In genomic region chr12:110858848-110859247, GRCh38 we compare ENCODE assay signal across 31 cellular contexts. TPM values are rescaled to one million over a fixed set of nuclear protein-coding genes. Genes with fewer than 3 reads are reported as not detected.
DNase-seq lines count a peak whose midpoint lies in the region; ATAC-seq, FAIRE-seq and TF ChIP-seq lines count a peak whose summit lies in the region.
"Had no signal": no experiment of that assay in that cellular context is flagged by ENCODE, and none has a peak within 500 bp of the region (broad histone marks: within the 10 kb centered on the region; RNA-seq: fewer than 3 reads in every experiment).

No MANE protein-coding gene starts in this region.

- H3K56ac ChIP-seq in H1 (replicated peaks; ENCODE audit: insufficient read length, low read depth, low read length): no peak overlapping the region

- H2AK5ac ChIP-seq in H1 (ENCODE audit: low read depth, low read length): no peak overlapping the region

- no peaks in the 10 kb centered on the region for H3K79me2 ChIP-seq in GM23248 (ENCODE audit: insufficient read depth)
- no peaks in the 10 kb centered on the region for H3K79me2 ChIP-seq in OCI-LY3 (ENCODE audit: low read length)
- H3K79me2 ChIP-seq in H1 (ENCODE audit: control insufficient read depth in 1 of 2, insufficient read depth in 2 of 2, low read length in 2 of 2): no peaks in the 10 kb centered on the region

- no peaks in the 10 kb centered on the region for H3K79me1 ChIP-seq in H1 (ENCODE audit: low read depth, low read length)

- no peak overlapping the region for H3K9ac ChIP-seq in GM23248
- no peak overlapping the region for H3K9ac ChIP-seq in OCI-LY3 (ENCODE audit: low read length)
- no peak overlapping the region for H3K9ac ChIP-seq in H1 (replicated peaks in 1 of 4; ENCODE audit: extremely low read depth in 1 of 4, low read depth in 3 of 4, low read length in 3 of 4)
- H3K9ac ChIP-seq: BLaER1 had no signal

- H3K27me3 ChIP-seq in GM23248 (replicated peaks; ENCODE audit: insufficient read depth): 0 out of 2 replicates have a peak, but pooled peaks cover 3% of the 10 kb centered on the region
- no peaks in the 10 kb centered on the region for H3K27me3 ChIP-seq in OCI-LY3 (ENCODE audit: low read depth, low read length)
- H3K27me3 ChIP-seq in H1 (replicated peaks in 1 of 4; ENCODE audit: control insufficient read depth in 3 of 4, extremely low read depth in 1 of 4, insufficient read depth in 3 of 4, low read length in 3 of 4): no peaks in the 10 kb centered on the region; a peak in 1 of 7 replicates
- no peaks in the 10 kb centered on the region for H3K27me3 ChIP-seq in HAP-1 (ENCODE audit: low read depth)
- H3K27me3 ChIP-seq: BLaER1, breast epithelium, sigmoid colon, upper lobe of left lung had no signal

- no peak overlapping the region for H2BK15ac ChIP-seq in H1 (ENCODE audit: low read length)

- in situ Hi-C loops in GM23248 (cut with MboI) (no loop called here), HAP-1 (cut with MboI; ENCODE audit: low sequenced_read_pairs) (no loop called here)

- no peak overlapping the region for H4K91ac ChIP-seq in H1 (replicated peaks; ENCODE audit: insufficient read length, low read length)

- no peak overlapping the region for H3K27ac ChIP-seq in GM23248
- H3K27ac ChIP-seq in OCI-LY3 (ENCODE audit: low read length): no peak overlapping the region
- H3K27ac ChIP-seq in H1 (ENCODE audit: low read depth, low read length): no peak overlapping the region
- H3K27ac ChIP-seq: BLaER1, breast epithelium, epithelial cell of prostate, sigmoid colon, upper lobe of left lung had no signal

- ATAC-seq in natural killer cell: no peak
- no peak for ATAC-seq in mucosa of descending colon
- ATAC-seq: activated CD8-positive, alpha-beta memory T cell treated with anti-CD3 and anti-CD28 coated beads, Interleukin-2, amount 10 ng/mL, durations not matched to agents 7 days and 5 days; PC-3; stimulated activated naive B cell treated with anti-CD40 and anti-IgM and Interleukin-4, amounts not matched to agents 10 μg/mL and 1 μg/mL and 100 μg/mL, for 72 hours had no signal

- H3K9me3 ChIP-seq in GM23248 (ENCODE audit: low read depth): no peaks in the 10 kb centered on the region
- H3K9me3 ChIP-seq in OCI-LY3 (ENCODE audit: insufficient read depth, low read length): no peaks in the 10 kb centered on the region
- no peaks in the 10 kb centered on the region for H3K9me3 ChIP-seq in H1 (ENCODE audit: insufficient read depth in 2 of 2, low read depth in 1 of 2, low read length in 1 of 2)
- no peaks in the 10 kb centered on the region for H3K9me3 ChIP-seq in mucosa of descending colon
- H3K9me3 ChIP-seq in HAP-1: no peaks in the 10 kb centered on the region
- H3K9me3 ChIP-seq: BLaER1, breast epithelium, sigmoid colon, upper lobe of left lung had no signal

- no peaks in the 10 kb centered on the region for H4K20me1 ChIP-seq in GM23248 (ENCODE audit: insufficient read depth)
- no peaks in the 10 kb centered on the region for H4K20me1 ChIP-seq in OCI-LY3 (ENCODE audit: insufficient read depth, low read length)
- no peaks in the 10 kb centered on the region for H4K20me1 ChIP-seq in H1 (replicated peaks in 1 of 2; ENCODE audit: control insufficient read depth in 1 of 2, insufficient read depth in 2 of 2, low read length in 2 of 2)
- H4K20me1 ChIP-seq: BLaER1 had no signal

- POLR2A ChIA-PET in H1 (lab: Charles Lee; ENCODE audit: partially characterized antibody): no interaction called here

- CTCF ChIA-PET in H1 (lab: Charles Lee; ENCODE audit: partially characterized antibody): interaction anchor here (0.7 to 2.1 kb wide), 3 partner anchors 29 to 195 kb away, joined by 4 to 6 read pairs (median 5); no protein-coding TSS in a partner anchor

- no peak overlapping the region for H2BK20ac ChIP-seq in H1 (ENCODE audit: low read length)

- H3K36me3 Mint-ChIP-seq in natural killer cell: no peaks in the 10 kb centered on the region
- H3K36me3 Mint-ChIP-seq: activated CD8-positive, alpha-beta memory T cell treated with anti-CD3 and anti-CD28 coated beads, Interleukin-2, amount 10 ng/mL, durations not matched to agents 7 days and 5 days; IgD-negative memory B cell; stimulated activated naive B cell treated with anti-CD40 and anti-IgM and Interleukin-4, amounts not matched to agents 10 μg/mL and 1 μg/mL and 100 μg/mL, for 72 hours had no signal

- 0 out of 2 replicates have a peak, but pooled peaks have one; percentile 5 for TF ChIP-seq CTCF in OCI-LY3 (IDR thresholded peaks at IDR 0.05; ENCODE audit: low read depth, low read length)
- peak; percentile 7 to 32 (median 28); a peak in 3 of 4 replicates for TF ChIP-seq CTCF in H1 (IDR thresholded peaks at IDR 0.05; ENCODE audit: control extremely low read depth in 1 of 3, insufficient read depth in 1 of 3, low read depth in 1 of 3, low read length in 3 of 3)
- TF ChIP-seq CTCF in natural killer cell (IDR thresholded peaks at IDR 0.05): no peak
- TF ChIP-seq CTCF in mucosa of descending colon (IDR thresholded peaks at IDR 0.05): no peak

- H3K4me2 ChIP-seq in GM23248 (ENCODE audit: unreplicated experiment) (no peak overlapping the region), OCI-LY3 (ENCODE audit: low read length) (no peak overlapping the region), H1 (ENCODE audit: insufficient read depth in 1 of 2, low read depth in 2 of 2, low read length in 2 of 2) (no peak overlapping the region)
- H3K4me2 ChIP-seq: BLaER1 had no signal

- no peaks in the 10 kb centered on the region for H3K9me2 ChIP-seq in GM23248 (ENCODE audit: insufficient read depth)

- TF ChIP-seq EP300 in H1 (IDR thresholded peaks at IDR 0.05; ENCODE audit: borderline replicate concordance in 1 of 2, low read depth in 2 of 2, low read length in 2 of 2): no peak

- H3K4me3 ChIP-seq in GM23248: no peak overlapping the region
- no peak overlapping the region for H3K4me3 ChIP-seq in OCI-LY3 (ENCODE audit: low read length)
- H3K4me3 ChIP-seq in H1 (ENCODE audit: extremely low read depth in 1 of 4, insufficient read depth in 2 of 4, low read depth in 3 of 4, low read length in 4 of 4): no peak overlapping the region
- no peak overlapping the region for H3K4me3 ChIP-seq in mucosa of descending colon
- H3K4me3 ChIP-seq in HAP-1: no peak overlapping the region
- H3K4me3 ChIP-seq: BLaER1, breast epithelium, sigmoid colon, upper lobe of left lung had no signal

- FAIRE-seq in H1 (lab: Jason Lieb, UNC): no peak

- 72 to 73% methylated on average over 8 of the region's 8 CpGs for WGBS in GM23248 (ENCODE audit: low coverage in 1 of 2, low lambda C conversion rate in 2 of 2, missing lambda C conversion rate in 2 of 2), 2 experiments
- 89% methylated on average over 7 of the region's 8 CpGs; no CpG with 5 or more reads in 1 of the 2 experiments for WGBS in H1 (ENCODE audit: extremely low coverage in 1 of 2, insufficient coverage in 1 of 2, insufficient read length in 1 of 2, insufficient replicate concordance in 2 of 2, low coverage in 1 of 2, low lambda C conversion rate in 2 of 2, missing lambda C conversion rate in 1 of 2), 2 experiments

- TF ChIP-seq POLR2A in H1 (IDR thresholded peaks at IDR 0.05; ENCODE audit: control extremely low read depth in 1 of 2, low read depth in 2 of 2, low read length in 2 of 2): no peak

- no peaks in the 10 kb centered on the region for H3K23me2 ChIP-seq in H1 (ENCODE audit: low read depth, low read length)

- no peak; a peak in 1 of 4 replicates for TF ChIP-seq RAD21 in H1 (IDR thresholded peaks at IDR 0.05 in 1 of 2, conservative IDR thresholded peaks at IDR 0.05 in 1 of 2; ENCODE audit: low read depth in 2 of 2, low read length in 2 of 2)

- H3K14ac ChIP-seq in H1 (ENCODE audit: insufficient read length): no peak overlapping the region

- no peak overlapping the region for H3K18ac ChIP-seq in H1 (ENCODE audit: extremely low read depth, low read length)

- H3K4me1 Mint-ChIP-seq in natural killer cell: peaks cover 0 to 7% of the 10 kb centered on the region in 2 donors

- H2AFZ ChIP-seq in GM23248 (no peak overlapping the region), OCI-LY3 (ENCODE audit: low read depth, low read length) (no peak overlapping the region), H1 (ENCODE audit: low read length) (no peak overlapping the region)

- H2BK5ac ChIP-seq in H1 (ENCODE audit: low read depth, low read length): no peak overlapping the region

- no peaks in the 10 kb centered on the region for H3K9me3 Mint-ChIP-seq in natural killer cell
- H3K9me3 Mint-ChIP-seq: activated B cell treated with CpG ODN at 0.5 μM for 24 hours; activated naive CD4-positive, alpha-beta T cell treated with anti-CD3 and anti-CD28 coated beads for 36 hours; IgD-negative memory B cell; nephron; stimulated activated naive B cell treated with anti-CD40 and anti-IgM and Interleukin-4, amounts not matched to agents 10 μg/mL and 1 μg/mL and 100 μg/mL, for 72 hours had no signal

- no peak overlapping the region for H2BK120ac ChIP-seq in H1 (replicated peaks; ENCODE audit: low read depth, low read length)

- no peak overlapping the region for H3K27ac Mint-ChIP-seq in natural killer cell
- H3K27ac Mint-ChIP-seq: activated B cell treated with CpG ODN at 0.5 μM for 24 hours; activated CD8-positive, alpha-beta memory T cell treated with anti-CD3 and anti-CD28 coated beads, Interleukin-2, amount 10 ng/mL, durations not matched to agents 7 days and 5 days; activated naive CD4-positive, alpha-beta T cell treated with anti-CD3 and anti-CD28 coated beads for 36 hours; IgD-negative memory B cell; nephron; stimulated activated naive B cell treated with anti-CD40 and anti-IgM and Interleukin-4, amounts not matched to agents 10 μg/mL and 1 μg/mL and 100 μg/mL, for 72 hours had no signal

- DNase-seq in A172 (ENCODE audit: low spot score) (peak; percentile 11), GM23248 (peak; percentile 47), H1 (ENCODE audit: low read depth in 1 of 2, low spot score in 2 of 2) (no peak), natural killer cell (no peak), hypothalamus (lab: John Stamatoyannopoulos, UW) (no peak), mucosa of descending colon (no peak), HAP-1 (ENCODE audit: low spot score in 2 of 2) (no peak)
- DNase-seq: activated B cell treated with CpG ODN at 0.5 μM for 24 hours; activated CD4-positive, alpha-beta T cell treated with anti-CD3 and anti-CD28 coated beads, Interleukin-2, amount 50 U/mL, for 1 hour; activated CD8-positive, alpha-beta memory T cell treated with anti-CD3 and anti-CD28 coated beads, Interleukin-2, amount 10 ng/mL, durations not matched to agents 7 days and 5 days; activated naive CD4-positive, alpha-beta T cell treated with anti-CD3 and anti-CD28 coated beads for 36 hours; amygdala; effector CD4-positive, alpha-beta T cell; GF-D8; MM.1S; NCI-H1417 treated with DMSO at 0.1 percent for 48 hours; NCI-H2081; NCI-H774; PC-3; SHP77 treated with DMSO at 0.1 percent for 48 hours; sigmoid colon; stimulated activated naive B cell treated with anti-CD40 and anti-IgM and Interleukin-4, amounts not matched to agents 10 μg/mL and 1 μg/mL and 100 μg/mL, for 72 hours; upper lobe of left lung had no signal

- H3K4me1 ChIP-seq in GM23248 (ENCODE audit: insufficient read depth) (no peaks in the 10 kb centered on the region), OCI-LY3 (ENCODE audit: low read length) (peaks cover 1% of the 10 kb centered on the region; the same call in 1 of the 2 replicates), H1 (replicated peaks in 1 of 4; ENCODE audit: control insufficient read depth in 3 of 4, insufficient read depth in 4 of 4, low read length in 3 of 4) (peaks cover 0 to 23% (median 5%) of the 10 kb centered on the region in 4 experiments; a peak in 5 of 7 replicates), mucosa of descending colon (ENCODE audit: low read depth) (no peaks in the 10 kb centered on the region), HAP-1 (peaks cover 22% of the 10 kb centered on the region)
- H3K4me1 ChIP-seq: breast epithelium, sigmoid colon had no signal

- intact Hi-C loops in natural killer cell (cut with micrococcal nuclease) (no loop called here), mucosa of descending colon (cut with DNase I, micrococcal nuclease) (no loop called here)

- no peak overlapping the region for H3K4ac ChIP-seq in H1 (replicated peaks; ENCODE audit: insufficient read length, low read depth, low read length)

- no peak overlapping the region for H3K23ac ChIP-seq in H1 (ENCODE audit: insufficient read length)

- no peak overlapping the region for H4K8ac ChIP-seq in H1 (ENCODE audit: extremely low read depth, insufficient read depth, low read length)

- H3F3A ChIP-seq in GM23248 (ENCODE audit: insufficient read depth): no peaks in the 10 kb centered on the region

- no peak overlapping the region for H4K5ac ChIP-seq in H1 (ENCODE audit: insufficient read length, low read depth, low read length)

- H3K4me3 Mint-ChIP-seq in natural killer cell: no peak overlapping the region
- H3K4me3 Mint-ChIP-seq: activated B cell treated with CpG ODN at 0.5 μM for 24 hours; activated CD8-positive, alpha-beta memory T cell treated with anti-CD3 and anti-CD28 coated beads, Interleukin-2, amount 10 ng/mL, durations not matched to agents 7 days and 5 days; activated naive CD4-positive, alpha-beta T cell treated with anti-CD3 and anti-CD28 coated beads for 36 hours; IgD-negative memory B cell; nephron; stimulated activated naive B cell treated with anti-CD40 and anti-IgM and Interleukin-4, amounts not matched to agents 10 μg/mL and 1 μg/mL and 100 μg/mL, for 72 hours had no signal

- H3K36me3 ChIP-seq in GM23248 (ENCODE audit: low read depth) (no peaks in the 10 kb centered on the region), OCI-LY3 (replicated peaks; ENCODE audit: low read depth, low read length) (no peaks in the 10 kb centered on the region), H1 (ENCODE audit: control insufficient read depth in 2 of 4, insufficient read depth in 4 of 4, low read length in 3 of 4) (no peaks in the 10 kb centered on the region), mucosa of descending colon (ENCODE audit: low read depth) (no peaks in the 10 kb centered on the region), HAP-1 (replicated peaks) (no peaks in the 10 kb centered on the region)
- H3K36me3 ChIP-seq: BLaER1, breast epithelium, sigmoid colon, upper lobe of left lung had no signal

- H2BK12ac ChIP-seq in H1 (ENCODE audit: low read depth, low read length): no peak overlapping the region

- H3K27me3 Mint-ChIP-seq in natural killer cell (ENCODE audit: low read depth in 2 of 2): peaks cover 0 to under 1% of the 10 kb centered on the region in 2 donors
- H3K27me3 Mint-ChIP-seq: activated CD8-positive, alpha-beta memory T cell treated with anti-CD3 and anti-CD28 coated beads, Interleukin-2, amount 10 ng/mL, durations not matched to agents 7 days and 5 days; IgD-negative memory B cell; stimulated activated naive B cell treated with anti-CD40 and anti-IgM and Interleukin-4, amounts not matched to agents 10 μg/mL and 1 μg/mL and 100 μg/mL, for 72 hours had no signal

RNA-seq across cellular contexts. Expression of gene CCDC63, which starts 12.1 kb away (rescaled TPM):
- not detected in 2 replicates for total RNA-seq in A172 (2014; rRNA removed; shearing (Covaris generic))
- not detected in 2 replicates for total RNA-seq in GM23248 (2014; rRNA removed; shearing (Covaris generic))
- polyA plus RNA-seq in GM23248 (2016; fragmentation: Nextera tagmentation; extraction: Ambion mirVana): not detected in 2 replicates
- total RNA-seq in H1 (2021; fragmentation: NEBNext Ultra II Directional; extraction: Animal tissue kit (Norgen Biotek cat#: 25700)): 0.55 and 0.93 TPM in 2 replicates
- 0.42 TPM in 2 replicates for polyA plus RNA-seq in H1 (2011; rRNA removed)
- polyA plus RNA-seq in H1 (2011; cell fraction: cytosol; rRNA removed): 0.59 TPM
- 0.94 TPM for polyA plus RNA-seq in H1 (2011; cell fraction: nucleus; rRNA removed)
- 0.93 to 1.1 TPM (median 0.97 TPM) in 4 replicates for polyA plus RNA-seq in H1 (2012, experiment 1 of 2)
- polyA plus RNA-seq in H1 (2012, experiment 2 of 2): 0.10 TPM
- polyA plus RNA-seq in H1 (2013, experiment 1 of 2): 0.51 TPM
- polyA plus RNA-seq in H1 (2013, experiment 2 of 2): 0.29 TPM
- polyA minus RNA-seq in H1 (2011; rRNA and poly(A)+ RNA removed): 0.09 and 0.12 TPM in 2 replicates
- 1.2 TPM for polyA minus RNA-seq in H1 (2011; cell fraction: cytosol; rRNA and poly(A)+ RNA removed)
- polyA minus RNA-seq in H1 (2011; cell fraction: nucleus; rRNA and poly(A)+ RNA removed): 0.90 TPM
- not detected for total RNA-seq in natural killer cell
- total RNA-seq in mucosa of descending colon: not detected
- total RNA-seq: activated B cell treated with CpG ODN at 0.5 μM for 24 hours; activated CD8-positive, alpha-beta memory T cell treated with anti-CD3 and anti-CD28 coated beads, Interleukin-2, amount 10 ng/mL, durations not matched to agents 7 days and 5 days; activated naive CD4-positive, alpha-beta T cell treated with anti-CD3 and anti-CD28 coated beads for 36 hours; breast epithelium; kidney epithelial cell; PC-3; sigmoid colon; upper lobe of left lung had no signal
- polyA plus RNA-seq: AG04450, IgD-negative memory B cell, sigmoid colon had no signal

Comparison
In these comparisons a context has a peak if more than half of its experiments do, and no peak if none do; other contexts are left out.
1. DNase-seq: peak in A172 (single experiment) and GM23248 (single experiment); none in H1 (0 of 2), natural killer cell (single experiment), hypothalamus (0 of 51), mucosa of descending colon (0 of 3) and HAP-1 (0 of 2).
2. CTCF ChIP-seq: peak in OCI-LY3 (single experiment) and H1 (3 of 3); none in natural killer cell (single experiment) and mucosa of descending colon (single experiment).